ENCODE assay signal across 19 cellular contexts in the genomic region with DNA sequence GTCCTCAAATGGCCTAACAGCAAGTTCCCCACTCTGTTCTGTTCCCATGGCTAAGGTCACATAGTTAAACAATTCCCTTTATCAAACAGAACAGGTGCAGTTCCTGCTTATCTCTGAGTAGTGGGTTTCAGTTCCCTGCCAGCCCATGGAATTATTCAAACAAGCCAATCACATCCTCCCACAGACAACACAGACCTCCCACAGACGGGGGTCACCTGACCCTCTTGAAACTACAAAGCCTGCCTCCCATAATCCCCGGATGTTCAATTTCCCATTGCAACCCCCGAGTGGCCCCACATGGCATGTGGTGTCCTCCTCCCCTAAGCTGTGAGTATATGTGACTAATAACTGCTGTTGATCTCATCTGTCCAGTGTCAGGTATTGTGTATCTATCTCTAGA.
DNase-seq lines count a peak whose midpoint lies in the region; ATAC-seq and TF ChIP-seq lines count a peak whose summit lies in the region.
"Had no signal": no experiment of that assay in that cellular context is flagged by ENCODE, and none has a peak within 500 bp of the region (broad histone marks: within the 10 kb centered on the region; RNA-seq: fewer than 3 reads in every experiment).

No MANE protein-coding gene starts in this region.

- H2BK5ac ChIP-seq in mesenchymal stem cell (ENCODE audit: low read depth, low read length, poor library complexity, severe bottlenecking): no peak overlapping the region

- no peaks in the 10 kb centered on the region for H3K4me1 Mint-ChIP-seq in T-cell

- H3K27ac ChIP-seq in WERI-Rb-1 (no peak overlapping the region), mesenchymal stem cell (ENCODE audit: low read length, poor library complexity, severe bottlenecking) (no peak overlapping the region), Peyer's patch (no peak overlapping the region)

- TF ChIP-seq CTCF in WERI-Rb-1 (IDR thresholded peaks at IDR 0.05; ENCODE audit: low read depth, low read length) (no peak), Peyer's patch (IDR thresholded peaks at IDR 0.05) (no peak)

- peaks cover 6 to 10% of the 10 kb centered on the region in 2 donors for H3K27me3 Mint-ChIP-seq in T-cell
- H3K27me3 Mint-ChIP-seq: CD4-positive, alpha-beta T cell had no signal

- no peak overlapping the region for H4K91ac ChIP-seq in mesenchymal stem cell (ENCODE audit: low read length)

- TF ChIP-seq POLR2A in Peyer's patch (IDR thresholded peaks at IDR 0.05): no peak

- no peak overlapping the region for H2BK12ac ChIP-seq in mesenchymal stem cell (ENCODE audit: low read length in 2 of 2)

- no peak overlapping the region for H3K14ac ChIP-seq in mesenchymal stem cell (ENCODE audit: low read length in 2 of 2)

- no peak overlapping the region for H3K23ac ChIP-seq in mesenchymal stem cell (ENCODE audit: low read length in 2 of 2)

- no peak overlapping the region for H3K4me3 Mint-ChIP-seq in T-cell
- H3K4me3 Mint-ChIP-seq: CD4-positive, alpha-beta T cell; GM23338 had no signal

- DNase-seq in NCI-H524 treated with DMSO at 0.1 percent for 48 hours (lab: John Stamatoyannopoulos, UW) (peak; percentile 14), WERI-Rb-1 (peak; percentile 42), mesenchymal stem cell (no peak), NCI-H2081 treated with DMSO at 0.1 percent for 48 hours (lab: John Stamatoyannopoulos, UW) (no peak), T-cell (no peak), Peyer's patch (no peak)
- DNase-seq: BE2C; CD4-positive, alpha-beta T cell; DMS79 treated with DMSO at 0.1 percent for 48 hours; IMR-90; Kasumi-1; NCI-H2029; NCI-H510A treated with DMSO at 0.1 percent for 48 hours; NK-92 treated with Interleukin-12 subunit alpha and Interleukin-12 subunit beta, amount 100 ng/mL, for 24 hours; T-helper 1 cell; T1000 had no signal

- H2AK5ac ChIP-seq in mesenchymal stem cell (ENCODE audit: low read length, severe bottlenecking): peak overlapping the region; percentile 36

- no peaks in the 10 kb centered on the region for H3K79me1 ChIP-seq in mesenchymal stem cell (replicated peaks; ENCODE audit: low read length, poor library complexity, severe bottlenecking)

- H2AFZ ChIP-seq in mesenchymal stem cell (ENCODE audit: low read depth, low read length): no peak overlapping the region
- H2AFZ ChIP-seq: GM23338 had no signal

- no peak overlapping the region for H3K9ac ChIP-seq in mesenchymal stem cell (ENCODE audit: low read length)

- H3K36me3 ChIP-seq in WERI-Rb-1 (no peaks in the 10 kb centered on the region), mesenchymal stem cell (ENCODE audit: control insufficient read depth in 1 of 2, insufficient read depth in 2 of 2, low read depth in 1 of 2, low read length in 2 of 2) (no peaks in the 10 kb centered on the region), Peyer's patch (no peaks in the 10 kb centered on the region)
- H3K36me3 ChIP-seq: BE2C had no signal

- H4K8ac ChIP-seq in mesenchymal stem cell (ENCODE audit: low read length): no peak overlapping the region

- H3K27me3 ChIP-seq in WERI-Rb-1 (ENCODE audit: insufficient read depth, low read depth, severe bottlenecking) (no peaks in the 10 kb centered on the region), mesenchymal stem cell (ENCODE audit: control insufficient read depth in 1 of 2, insufficient read depth in 1 of 2, low read length in 2 of 2) (no peaks in the 10 kb centered on the region), Peyer's patch (no peaks in the 10 kb centered on the region)
- H3K27me3 ChIP-seq: BE2C had no signal

- H3K4me3 ChIP-seq in WERI-Rb-1 (ENCODE audit: low read depth, low read length) (no peak overlapping the region), mesenchymal stem cell (ENCODE audit: insufficient read depth in 1 of 2, low read depth in 1 of 2, low read length in 2 of 2) (no peak overlapping the region), Peyer's patch (no peak overlapping the region)
- H3K4me3 ChIP-seq: GM23338 had no signal

- no peak overlapping the region for H3K4ac ChIP-seq in mesenchymal stem cell (ENCODE audit: low read depth in 1 of 2, low read length in 2 of 2)

- ATAC-seq in HG02885 (IDR thresholded peaks at IDR 0.05; ENCODE audit: poor library complexity, unreplicated experiment) (peak; percentile 38), HG03520 (IDR thresholded peaks at IDR 0.05; ENCODE audit: unreplicated experiment) (no peak), T-cell (replicated peaks in 1 of 4) (no peak)
- ATAC-seq: GM23338 had no signal

- H3K9me3 Mint-ChIP-seq in T-cell: peaks cover 12 to 22% (median 16%) of the 10 kb centered on the region in 3 donors

- no peaks in the 10 kb centered on the region for H3K36me3 Mint-ChIP-seq in T-cell

- H2BK120ac ChIP-seq in mesenchymal stem cell (ENCODE audit: low read depth, low read length): no peak overlapping the region

- H2BK15ac ChIP-seq in mesenchymal stem cell (ENCODE audit: low read depth, poor library complexity, severe bottlenecking): no peak overlapping the region

- POLR2A ChIA-PET in T-cell (lab: Charles Lee): no interaction called here

- no peak overlapping the region for H3K18ac ChIP-seq in mesenchymal stem cell (ENCODE audit: low read depth in 1 of 2, low read length in 2 of 2)

- WGBS in mesenchymal stem cell: no CpG with 5 or more reads among the region's 3 CpGs

- CTCF ChIA-PET in T-cell (lab: Charles Lee): no interaction called here

- no peak overlapping the region for H3K4me2 ChIP-seq in mesenchymal stem cell (ENCODE audit: low read length, poor library complexity, severe bottlenecking)
- H3K4me2 ChIP-seq: GM23338 had no signal

- H3K27ac Mint-ChIP-seq in T-cell: no peak overlapping the region
- H3K27ac Mint-ChIP-seq: CD4-positive, alpha-beta T cell; GM23338 had no signal

- H3K4me1 ChIP-seq in mesenchymal stem cell (ENCODE audit: control insufficient read depth, insufficient read depth, low read depth, low read length): peaks cover 5% of the 10 kb centered on the region
- H3K4me1 ChIP-seq in Peyer's patch: no peaks in the 10 kb centered on the region
- H3K4me1 ChIP-seq: BE2C had no signal

- no peaks in the 10 kb centered on the region for H3K9me3 ChIP-seq in WERI-Rb-1 (ENCODE audit: severe bottlenecking)
- peaks cover 21% of the 10 kb centered on the region for H3K9me3 ChIP-seq in mesenchymal stem cell (ENCODE audit: control insufficient read depth, low read length)
- H3K9me3 ChIP-seq in Peyer's patch: peaks cover 0 to 3% (median 0%) of the 10 kb centered on the region in 4 donors
- H3K9me3 ChIP-seq: BE2C had no signal

Comparison
In these comparisons a context has a peak if more than half of its experiments do, and no peak if none do; other contexts are left out.
1. DNase-seq: peak in NCI-H524 treated with DMSO at 0.1 percent for 48 hours (single experiment) and WERI-Rb-1 (single experiment); none in mesenchymal stem cell (single experiment), NCI-H2081 treated with DMSO at 0.1 percent for 48 hours (single experiment), T-cell (0 of 34) and Peyer's patch (0 of 3).